In the genomic region with DNA sequence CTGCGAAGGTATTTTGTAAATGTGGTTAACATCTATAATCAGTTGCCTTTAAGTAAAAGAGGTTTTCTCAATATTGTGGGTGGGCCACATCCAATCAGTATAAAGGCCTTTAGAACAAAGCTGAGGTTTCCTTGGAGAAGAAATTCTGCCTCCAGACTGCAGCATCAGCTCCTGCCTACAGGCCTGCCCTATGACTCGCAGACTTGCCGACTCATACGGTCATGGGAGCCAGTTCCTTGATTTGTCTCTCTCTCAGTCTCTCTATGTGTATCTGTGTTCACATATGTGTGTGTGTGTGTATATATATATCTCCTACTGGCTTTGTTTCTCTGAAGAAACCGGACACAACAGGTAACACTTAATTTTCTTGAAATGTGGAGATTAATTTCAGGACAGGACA, we compare ENCODE assay signal across 12 cellular contexts. TPM values are rescaled to one million over a fixed set of nuclear protein-coding genes. Genes with fewer than 3 reads are reported as not detected.
A peak's percentile ranks its signal among the peaks of the same experiment; 100 is the strongest.
DNase-seq lines count a peak whose midpoint lies in the region; ATAC-seq and TF ChIP-seq lines count a peak whose summit lies in the region.
"Had no signal": no experiment of that assay in that cellular context is flagged by ENCODE, and none has a peak within 500 bp of the region (broad histone marks: within the 10 kb centered on the region; RNA-seq: fewer than 3 reads in every experiment).

No MANE protein-coding gene starts in this region.

- no peak overlapping the region for H2AFZ ChIP-seq in mesenchymal stem cell (ENCODE audit: low read depth, low read length)

- no peak overlapping the region for H3K23ac ChIP-seq in mesenchymal stem cell (ENCODE audit: low read length in 2 of 2)

- no peak overlapping the region for H3K4me3 ChIP-seq in MG63
- no peak overlapping the region for H3K4me3 ChIP-seq in mesenchymal stem cell (ENCODE audit: insufficient read depth in 1 of 2, low read depth in 1 of 2, low read length in 2 of 2)
- H3K4me3 ChIP-seq in vagina = no peak overlapping the region

- H3K27me3 ChIP-seq in MG63 (no peaks in the 10 kb centered on the region), mesenchymal stem cell (ENCODE audit: control insufficient read depth in 1 of 2, insufficient read depth in 1 of 2, low read length in 2 of 2) (no peaks in the 10 kb centered on the region), vagina (no peaks in the 10 kb centered on the region)

- intact Hi-C loops in vagina (cut with DNase I) = no loop called here

- H3K27me3 Mint-ChIP-seq in chondrocyte (ENCODE audit: low read depth) = no peaks in the 10 kb centered on the region
- H3K27me3 Mint-ChIP-seq: memory B cell had no signal

- peak; percentile 57 for DNase-seq in EH (ENCODE audit: low read depth)
- DNase-seq in MG63 = peak; percentile 74
- no peak for DNase-seq in chondrocyte (ENCODE audit: low spot score)
- DNase-seq in mesenchymal stem cell = peak; percentile 66
- DNase-seq in vagina (ENCODE audit: extremely low spot score in 2 of 2) = no peak
- DNase-seq in T-helper 1 cell = no peak
- DNase-seq: effector CD8-positive, alpha-beta T cell; NCI-H1436; SIG-M5 had no signal

- H2BK120ac ChIP-seq in mesenchymal stem cell (ENCODE audit: low read depth, low read length) = no peak overlapping the region

- no peak overlapping the region for H3K4me2 ChIP-seq in mesenchymal stem cell (ENCODE audit: low read length, poor library complexity, severe bottlenecking)

- H3K9me3 ChIP-seq in MG63 (no peaks in the 10 kb centered on the region), mesenchymal stem cell (ENCODE audit: control insufficient read depth, low read length) (no peaks in the 10 kb centered on the region), vagina (no peaks in the 10 kb centered on the region)

- no peak overlapping the region for H3K14ac ChIP-seq in mesenchymal stem cell (ENCODE audit: low read length in 2 of 2)

- H3K18ac ChIP-seq in mesenchymal stem cell (ENCODE audit: low read depth in 1 of 2, low read length in 2 of 2) = no peak overlapping the region

- H3K36me3 ChIP-seq in MG63 (no peaks in the 10 kb centered on the region), mesenchymal stem cell (ENCODE audit: control insufficient read depth in 1 of 2, insufficient read depth in 2 of 2, low read depth in 1 of 2, low read length in 2 of 2) (peaks cover 29 to 42% of the 10 kb centered on the region in 2 experiments), vagina (peaks cover 0 to 14% of the 10 kb centered on the region in 2 donors)

- H3K4me1 Mint-ChIP-seq in chondrocyte (ENCODE audit: low read depth) = peaks cover 16% of the 10 kb centered on the region
- H3K4me1 Mint-ChIP-seq: memory B cell had no signal

- TF ChIP-seq POLR2A in vagina (IDR thresholded peaks at IDR 0.05) = no peak

- peaks cover 27% of the 10 kb centered on the region for H3K36me3 Mint-ChIP-seq in chondrocyte (ENCODE audit: low read depth)

- H3K27ac ChIP-seq in mesenchymal stem cell (ENCODE audit: low read length, poor library complexity, severe bottlenecking) (no peak overlapping the region), vagina (no peak overlapping the region)

- ATAC-seq in GM21723 (IDR thresholded peaks at IDR 0.05; ENCODE audit: unreplicated experiment) = no peak
- no peak for ATAC-seq in GM19328 (IDR thresholded peaks at IDR 0.05; ENCODE audit: unreplicated experiment)

- H3K4me3 Mint-ChIP-seq in chondrocyte (ENCODE audit: unreplicated experiment) = no peak overlapping the region
- H3K4me3 Mint-ChIP-seq: memory B cell had no signal

- 88% methylated on average over 4 of the region's 5 CpGs for WGBS in mesenchymal stem cell

- no peak overlapping the region for H4K8ac ChIP-seq in mesenchymal stem cell (ENCODE audit: low read length)

- H4K91ac ChIP-seq in mesenchymal stem cell (ENCODE audit: low read length) = no peak overlapping the region

- H3K9me3 Mint-ChIP-seq in chondrocyte (ENCODE audit: low read depth) = peaks cover 5% of the 10 kb centered on the region
- H3K9me3 Mint-ChIP-seq: memory B cell had no signal

- no peak overlapping the region for H2AK5ac ChIP-seq in mesenchymal stem cell (ENCODE audit: low read length, severe bottlenecking)

- peak overlapping the region; percentile 37 for H3K9ac ChIP-seq in mesenchymal stem cell (ENCODE audit: low read length)

- no peak overlapping the region for H3K4ac ChIP-seq in mesenchymal stem cell (ENCODE audit: low read depth in 1 of 2, low read length in 2 of 2)

- no peak overlapping the region for H2BK12ac ChIP-seq in mesenchymal stem cell (ENCODE audit: low read length in 2 of 2)

- no peak overlapping the region for H2BK15ac ChIP-seq in mesenchymal stem cell (ENCODE audit: low read depth, poor library complexity, severe bottlenecking)

- no peak overlapping the region for H2BK5ac ChIP-seq in mesenchymal stem cell (ENCODE audit: low read depth, low read length, poor library complexity, severe bottlenecking)

- peak overlapping the region; percentile 15 for H3K27ac Mint-ChIP-seq in chondrocyte (ENCODE audit: unreplicated experiment)
- H3K27ac Mint-ChIP-seq: memory B cell had no signal

- no peaks in the 10 kb centered on the region for H3K79me1 ChIP-seq in mesenchymal stem cell (replicated peaks; ENCODE audit: low read length, poor library complexity, severe bottlenecking)

- H3K4me1 ChIP-seq in mesenchymal stem cell (ENCODE audit: control insufficient read depth, insufficient read depth, low read depth, low read length) = no peaks in the 10 kb centered on the region
- no peaks in the 10 kb centered on the region for H3K4me1 ChIP-seq in vagina

- TF ChIP-seq CTCF in chondrocyte (IDR thresholded peaks at IDR 0.05) = no peak
- TF ChIP-seq CTCF in vagina (IDR thresholded peaks at IDR 0.05) = no peak

RNA-seq across cellular contexts. Expression of gene SLC36A1, which starts 45.3 kb away (rescaled TPM):
- total RNA-seq in MG63 (2014; rRNA removed; shearing (Covaris generic); ENCODE audit: low replicate concordance) = 2.9 and 5.8 TPM in 2 replicates
- total RNA-seq in chondrocyte (49.7 to 67.8 TPM (median 50.0 TPM) in 3 replicates), vagina (10.8 TPM)
- 14.9 TPM for polyA plus RNA-seq in mesenchymal stem cell (2013, experiment 1 of 2)
- 13.9 TPM for polyA plus RNA-seq in mesenchymal stem cell (2013, experiment 2 of 2)

Comparison
In these comparisons a context has a peak if more than half of its experiments do, and no peak if none do; other contexts are left out.
1. DNase-seq: peak in EH (single experiment), MG63 (single experiment) and mesenchymal stem cell (single experiment); none in chondrocyte (single experiment), vagina (0 of 2) and T-helper 1 cell (0 of 5).